In the genomic region with DNA sequence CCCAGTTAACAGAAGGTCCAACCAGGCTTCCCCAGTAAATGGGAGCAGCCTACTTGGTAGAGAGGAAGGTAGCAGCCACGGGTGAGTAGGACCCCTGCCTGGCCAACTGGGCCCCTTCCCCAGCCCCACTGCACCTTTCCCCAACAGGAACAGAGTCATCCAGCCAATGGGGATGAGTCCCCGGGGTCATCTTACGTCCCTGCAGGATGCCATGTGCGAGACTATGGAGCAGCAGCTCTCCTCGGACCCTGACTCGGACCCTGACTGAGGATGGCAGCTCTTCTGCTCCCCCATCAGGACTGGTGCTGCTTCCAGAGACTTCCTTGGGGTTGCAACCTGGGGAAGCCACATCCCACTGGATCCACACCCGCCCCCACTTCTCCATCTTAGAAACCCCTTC, we compare ENCODE assay signal across 22 cellular contexts. TPM values are rescaled to one million over a fixed set of nuclear protein-coding genes. Genes with fewer than 3 reads are reported as not detected.
"Had no signal": no experiment of that assay in that cellular context is flagged by ENCODE, and none has a peak within 500 bp of the region (broad histone marks: within the 10 kb centered on the region; RNA-seq: fewer than 3 reads in every experiment).

No MANE protein-coding gene starts in this region.

- DNase-seq: activated CD4-positive, alpha-beta memory T cell treated with anti-CD3 and anti-CD28 coated beads for 36 hours; activated gamma-delta T cell; activated T-cell treated with anti-CD3 and anti-CD28 coated beads for 4 hours; amniotic stem cell; effector memory CD8-positive, alpha-beta T cell; foreskin keratinocyte; glutamatergic neuron; hippocampal formation; islet precursor cell; natural killer cell; occipital lobe had no signal

- H3K36me3 Mint-ChIP-seq: natural killer cell had no signal

- H3K27me3 Mint-ChIP-seq: activated CD4-positive, alpha-beta memory T cell treated with anti-CD3 and anti-CD28 coated beads for 36 hours; activated naive CD4-positive, alpha-beta T cell treated with anti-CD3 and anti-CD28 coated beads, Interleukin-2, amount 50 U/mL, for 24 hours; effector memory CD8-positive, alpha-beta T cell; progenitor cell of endocrine pancreas had no signal

- ATAC-seq: effector memory CD8-positive, alpha-beta T cell; foreskin keratinocyte; natural killer cell had no signal

- H3K9me3 ChIP-seq: thoracic aorta had no signal

- H3K27ac ChIP-seq: foreskin keratinocyte, thoracic aorta had no signal

- H3K27me3 ChIP-seq: foreskin keratinocyte had no signal

- H3K9me3 Mint-ChIP-seq: activated CD4-positive, alpha-beta memory T cell treated with anti-CD3 and anti-CD28 coated beads for 36 hours; activated naive CD4-positive, alpha-beta T cell treated with anti-CD3 and anti-CD28 coated beads, Interleukin-2, amount 50 U/mL, for 24 hours; effector memory CD8-positive, alpha-beta T cell; natural killer cell; T-helper 2 cell treated with Interferon-gamma antibody and Interleukin-4, amounts not matched to agents 5 μg/mL and 100 μg/mL, for 36 hours had no signal

- H3K4me3 Mint-ChIP-seq: activated CD4-positive, alpha-beta memory T cell treated with anti-CD3 and anti-CD28 coated beads for 36 hours; activated naive CD4-positive, alpha-beta T cell treated with anti-CD3 and anti-CD28 coated beads, Interleukin-2, amount 50 U/mL, for 24 hours; effector memory CD8-positive, alpha-beta T cell; natural killer cell; T-helper 2 cell treated with Interferon-gamma antibody and Interleukin-4, amounts not matched to agents 5 μg/mL and 100 μg/mL, for 36 hours had no signal

- FAIRE-seq: TTC549 had no signal

- H3K27ac Mint-ChIP-seq: activated CD4-positive, alpha-beta memory T cell treated with anti-CD3 and anti-CD28 coated beads for 36 hours; progenitor cell of endocrine pancreas; T-helper 2 cell treated with Interferon-gamma antibody and Interleukin-4, amounts not matched to agents 5 μg/mL and 100 μg/mL, for 36 hours had no signal

- H3K4me3 ChIP-seq: lung, skin epidermis, thoracic aorta had no signal

- H3K4me1 ChIP-seq: foreskin keratinocyte had no signal

RNA-seq across cellular contexts. Expression of gene SCGB1C1, which starts 21.2 kb away (rescaled TPM):
- total RNA-seq: activated CD4-positive, alpha-beta memory T cell treated with anti-CD3 and anti-CD28 coated beads for 36 hours; dermis microvascular lymphatic vessel endothelial cell; epithelial cell of proximal tubule; fibroblast of lung; foreskin keratinocyte; lung; occipital lobe; progenitor cell of endocrine pancreas; thoracic aorta; urinary bladder had no signal
- polyA plus RNA-seq: fibroblast of lung, foreskin keratinocyte, lung, urinary bladder had no signal
